23 cellular contexts compared by ENCODE assay signal in genomic region chr1:53155945-53156344, GRCh38. TPM values are rescaled to one million over a fixed set of nuclear protein-coding genes. Genes with fewer than 3 reads are reported as not detected.
"Had no signal": no experiment of that assay in that cellular context is flagged by ENCODE, and none has a peak within 500 bp of the region (broad histone marks: within the 10 kb centered on the region; RNA-seq: fewer than 3 reads in every experiment).

No MANE protein-coding gene starts in this region.

- H3K4me3 Mint-ChIP-seq: T-cell had no signal

- DNase-seq: KBM-7, MV-4-11, NCI-H1048, NCI-H1436 treated with DMSO at 0.1 percent for 48 hours, NCI-H1694, NCI-H187 treated with DMSO at 0.1 percent for 48 hours, NCI-H2029 treated with DMSO at 0.1 percent for 48 hours, NCI-H345, NCI-H446 treated with DMSO at 0.1 percent for 48 hours, NCI-H524, NCI-H526 treated with DMSO at 0.1 percent for 48 hours, NCI-H748 treated with DMSO at 0.1 percent for 48 hours, RPMI8226, SHP77, SK-N-SH, SW 1271, T-cell had no signal

- H3K4me2 ChIP-seq: SK-N-SH had no signal

- H3K9me3 ChIP-seq: SK-N-SH had no signal

- H3K36me3 Mint-ChIP-seq: T-cell had no signal

- H3K27ac ChIP-seq: HL-60 had no signal

- H3K9ac ChIP-seq: SK-N-SH had no signal

- H3K9me3 Mint-ChIP-seq: T-cell had no signal

- FAIRE-seq: HTR-8/SVneo, RCC 7860 had no signal

- H3K4me1 Mint-ChIP-seq: T-cell had no signal

- H3K27ac Mint-ChIP-seq: T-cell had no signal

RNA-seq across cellular contexts. Expression of gene SLC1A7, which starts 13.5 kb away (rescaled TPM):
- total RNA-seq: LHCN-M2, MCF 10A, SK-MEL-5 had no signal
